In the genomic region with DNA sequence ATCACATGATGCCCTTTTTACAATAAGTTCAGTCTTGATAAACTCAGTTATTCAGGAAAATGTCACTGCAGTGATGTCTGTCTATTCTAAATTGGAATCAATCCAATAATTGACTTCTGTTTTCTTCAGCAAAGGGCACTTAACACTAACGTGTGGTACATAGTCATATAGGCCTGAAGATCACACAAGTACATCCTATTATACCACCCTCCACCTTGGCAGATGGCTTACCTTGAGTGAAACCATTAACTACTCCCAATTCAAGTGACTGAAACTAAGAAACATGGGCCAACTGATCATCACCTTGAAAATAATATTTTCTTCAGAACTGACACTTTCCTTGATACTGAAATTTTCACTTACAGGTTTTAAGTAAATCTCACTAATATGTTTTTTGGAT, we compare ENCODE assay signal across 20 cellular contexts.
DNase-seq lines count a peak whose midpoint lies in the region; ATAC-seq, FAIRE-seq and TF ChIP-seq lines count a peak whose summit lies in the region.
"Had no signal": no experiment of that assay in that cellular context is flagged by ENCODE, and none has a peak within 500 bp of the region (broad histone marks: within the 10 kb centered on the region; RNA-seq: fewer than 3 reads in every experiment).

No MANE protein-coding gene starts in this region.

- H2AFZ ChIP-seq in Karpas-422 (ENCODE audit: low read length) (no peak overlapping the region), neural progenitor cell (replicated peaks) (no peak overlapping the region)

- H3K27me3 ChIP-seq in Karpas-422 (ENCODE audit: low read length): no peaks in the 10 kb centered on the region
- no peaks in the 10 kb centered on the region for H3K27me3 ChIP-seq in neural progenitor cell
- H3K27me3 ChIP-seq: BLaER1 treated with 17β-estradiol and CSF1 and Interleukin-3, amounts not matched to agents 10 nM and 100 nM; esophagus muscularis mucosa; thyroid gland had no signal

- H3K27me3 Mint-ChIP-seq in endothelial cell (ENCODE audit: unreplicated experiment) (no peaks in the 10 kb centered on the region), neural progenitor cell (ENCODE audit: insufficient read depth, low read depth) (no peaks in the 10 kb centered on the region)
- H3K27me3 Mint-ChIP-seq: IgD-negative memory B cell had no signal

- no peaks in the 10 kb centered on the region for H3K9me3 ChIP-seq in Karpas-422 (ENCODE audit: low read length)
- H3K9me3 ChIP-seq in neural progenitor cell (ENCODE audit: low read depth): no peaks in the 10 kb centered on the region
- H3K9me3 ChIP-seq: esophagus muscularis mucosa, thyroid gland had no signal

- H3K36me3 Mint-ChIP-seq in endothelial cell (ENCODE audit: low read depth, unreplicated experiment): no peaks in the 10 kb centered on the region
- H3K36me3 Mint-ChIP-seq in neural progenitor cell: peaks cover 7% of the 10 kb centered on the region

- H3K27ac Mint-ChIP-seq in endothelial cell (ENCODE audit: unreplicated experiment) (peak overlapping the region; percentile 10), neural progenitor cell (no peak overlapping the region)

- H3K79me2 ChIP-seq in Karpas-422 (ENCODE audit: low read length): peaks cover 66% of the 10 kb centered on the region
- no peaks in the 10 kb centered on the region for H3K79me2 ChIP-seq in neural progenitor cell (ENCODE audit: low read depth)

- no peak overlapping the region for H3K4me3 ChIP-seq in Karpas-422 (ENCODE audit: low read length)
- H3K4me3 ChIP-seq in neural progenitor cell: no peak overlapping the region
- H3K4me3 ChIP-seq: BLaER1 treated with 17β-estradiol and CSF1 and Interleukin-3, amounts not matched to agents 10 nM and 100 nM; esophagus muscularis mucosa; thyroid gland had no signal

- H3K9me3 Mint-ChIP-seq in endothelial cell (ENCODE audit: unreplicated experiment): no peaks in the 10 kb centered on the region
- peaks cover 14% of the 10 kb centered on the region for H3K9me3 Mint-ChIP-seq in neural progenitor cell

- H3K4me1 ChIP-seq in Karpas-422 (ENCODE audit: low read length) (peaks cover 76% of the 10 kb centered on the region), neural progenitor cell (peaks cover 8% of the 10 kb centered on the region)
- H3K4me1 ChIP-seq: thyroid gland had no signal

- H3K4me3 Mint-ChIP-seq in endothelial cell (ENCODE audit: unreplicated experiment): no peak overlapping the region
- H3K4me3 Mint-ChIP-seq in neural progenitor cell: no peak overlapping the region

- H3K4me1 Mint-ChIP-seq in endothelial cell (ENCODE audit: unreplicated experiment) (peaks cover 15% of the 10 kb centered on the region), neural progenitor cell (peaks cover 6% of the 10 kb centered on the region)

- TF ChIP-seq POLR2A in GM12891 (IDR thresholded peaks at IDR 0.05; ENCODE audit: low read depth, low read length): no peak

- no peak overlapping the region for H3K4me2 ChIP-seq in Karpas-422 (ENCODE audit: low read depth, low read length, poor library complexity, severe bottlenecking)
- H3K4me2 ChIP-seq in neural progenitor cell: no peak overlapping the region
- H3K4me2 ChIP-seq: BLaER1 treated with 17β-estradiol and CSF1 and Interleukin-3, amounts not matched to agents 10 nM and 100 nM had no signal

- H4K20me1 ChIP-seq in Karpas-422 (ENCODE audit: insufficient read depth, low read depth, low read length) (no peaks in the 10 kb centered on the region), neural progenitor cell (ENCODE audit: low read depth) (no peaks in the 10 kb centered on the region)
- H4K20me1 ChIP-seq: BLaER1 treated with 17β-estradiol and CSF1 and Interleukin-3, amounts not matched to agents 10 nM and 100 nM had no signal

- no peak for TF ChIP-seq CTCF in endothelial cell (IDR thresholded peaks at IDR 0.05; ENCODE audit: unreplicated experiment)
- TF ChIP-seq CTCF in neural progenitor cell (IDR thresholded peaks at IDR 0.05): no peak

- ATAC-seq in GM19452 (IDR thresholded peaks at IDR 0.05; ENCODE audit: unreplicated experiment) (peak; percentile 53), HG02870 (IDR thresholded peaks at IDR 0.05; ENCODE audit: unreplicated experiment) (no peak)

- no peaks in the 10 kb centered on the region for H3K36me3 ChIP-seq in Karpas-422 (ENCODE audit: insufficient read depth, low read length)
- H3K36me3 ChIP-seq in neural progenitor cell: no peaks in the 10 kb centered on the region
- H3K36me3 ChIP-seq: esophagus muscularis mucosa, thyroid gland had no signal

- DNase-seq in NCI-H1417 (lab: John Stamatoyannopoulos, UW): peak in 2 of 3 experiments; percentile 15 to 40
- DNase-seq in NCI-H1417 treated with DMSO at 0.1 percent for 48 hours (lab: John Stamatoyannopoulos, UW): no peak
- DNase-seq in Karpas-422: no peak
- DNase-seq in endothelial cell (ENCODE audit: low spot score): no peak
- DNase-seq in neural progenitor cell (ENCODE audit: low spot score): no peak
- no peak for DNase-seq in GM12891 (ENCODE audit: insufficient read length, low spot score)
- DNase-seq: activated CD4-positive, alpha-beta T cell treated with anti-CD3 and anti-CD28 coated beads, Interleukin-2, amount 50 U/mL, for 1 hour; activated gamma-delta T cell treated with Interleukin-2 at 50 U/mL for 16 hours; amygdala; caudate nucleus; DMS153; midbrain; thyroid gland had no signal

- H3K9me2 ChIP-seq in Karpas-422 (replicated peaks; ENCODE audit: insufficient read depth, low read length): no peaks in the 10 kb centered on the region

- H3F3A ChIP-seq in neural progenitor cell (ENCODE audit: low read depth): no peaks in the 10 kb centered on the region

- H3K27ac ChIP-seq in Karpas-422 (ENCODE audit: low read length): peak overlapping the region; percentile 35
- H3K27ac ChIP-seq in neural progenitor cell: no peak overlapping the region
- H3K27ac ChIP-seq: BLaER1 treated with 17β-estradiol and CSF1 and Interleukin-3, amounts not matched to agents 10 nM and 100 nM; esophagus muscularis mucosa; thyroid gland had no signal

- FAIRE-seq in GM12891 (lab: Jason Lieb, UNC): no peak
- FAIRE-seq: A204.1, TTC549 had no signal

- H3K9ac ChIP-seq in Karpas-422 (ENCODE audit: low read length) (no peak overlapping the region), neural progenitor cell (no peak overlapping the region)
- H3K9ac ChIP-seq: BLaER1 treated with 17β-estradiol and CSF1 and Interleukin-3, amounts not matched to agents 10 nM and 100 nM had no signal

TF ChIP-seq in GM12891, 5 proteins besides CTCF, POLR2A, EP300 and RAD21:
- TF ChIP-seq POU2F2 (IDR thresholded peaks at IDR 0.05; ENCODE audit: low read depth, low read length): no peak
- TF ChIP-seq POLR2AphosphoS5 (IDR thresholded peaks at IDR 0.05; ENCODE audit: low read depth, low read length): no peak
- no peak for TF ChIP-seq PAX5 (IDR thresholded peaks at IDR 0.05; ENCODE audit: insufficient read depth, low read length, severe bottlenecking)
- TF ChIP-seq SPI1 (IDR thresholded peaks at IDR 0.05; ENCODE audit: low read depth, low read length): no peak
- no peak for TF ChIP-seq TAF1 (IDR thresholded peaks at IDR 0.05; ENCODE audit: low read depth, low read length)

Comparison
In these comparisons a context has a peak if more than half of its experiments do, and no peak if none do; other contexts are left out.
1. DNase-seq: peak in NCI-H1417 (2 of 3); none in NCI-H1417 treated with DMSO at 0.1 percent for 48 hours (single experiment), Karpas-422 (single experiment), endothelial cell (single experiment), neural progenitor cell (single experiment) and GM12891 (single experiment).